21 cellular contexts compared by ENCODE assay signal in genomic region chr19:16218851-16219250, GRCh38. TPM values are rescaled to one million over a fixed set of nuclear protein-coding genes. Genes with fewer than 3 reads are reported as not detected.
A peak's percentile ranks its signal among the peaks of the same experiment; 100 is the strongest.
DNase-seq lines count a peak whose midpoint lies in the region; ATAC-seq and TF ChIP-seq lines count a peak whose summit lies in the region.
"Had no signal": no experiment of that assay in that cellular context is flagged by ENCODE, and none has a peak within 500 bp of the region (broad histone marks: within the 10 kb centered on the region; RNA-seq: fewer than 3 reads in every experiment).

No MANE protein-coding gene starts in this region.

- CTCF ChIA-PET in activated CD8-positive, alpha-beta T cell treated with anti-CD3 and anti-CD28 coated beads for 36 hours (lab: Charles Lee) = interaction anchor here (0.7 to 1.4 kb wide), 3 partner anchors 15 to 164 kb away, joined by 3 to 9 read pairs (median 4); no protein-coding TSS in a partner anchor
- CTCF ChIA-PET in activated CD8-positive, alpha-beta T cell treated with anti-CD3 and anti-CD28 coated beads, Interleukin-2, amount 10 ng/mL, durations not matched to agents 7 days and 5 days (lab: Charles Lee) = interaction anchor here (0.7 to 2.5 kb wide), 4 partner anchors 21 to 177 kb away, joined by 3 to 8 read pairs (median 4); partner anchors contain the start of genes AP1M1 and FAM32A
- CTCF ChIA-PET in CD8-positive, alpha-beta T cell (lab: Charles Lee) = interaction anchor here (0.7 to 1.4 kb wide), 5 partner anchors 9 to 168 kb away, joined by 3 to 4 read pairs (median 4); partner anchors contain the start of gene FAM32A

- intact Hi-C loops in activated CD8-positive, alpha-beta T cell treated with anti-CD3 and anti-CD28 coated beads for 36 hours (cut with micrococcal nuclease) = no loop called here
- intact Hi-C loops in CD8-positive, alpha-beta T cell (cut with DNase I, micrococcal nuclease) = loop anchor here (1.0 to 2.0 kb wide), 2 partner anchors 11 to 18 kb away; no protein-coding TSS in a partner anchor

- no peaks in the 10 kb centered on the region for H3K27me3 Mint-ChIP-seq in activated CD8-positive, alpha-beta T cell treated with anti-CD3 and anti-CD28 coated beads for 36 hours
- no peaks in the 10 kb centered on the region for H3K27me3 Mint-ChIP-seq in activated CD8-positive, alpha-beta T cell treated with anti-CD3 and anti-CD28 coated beads, Interleukin-2, amount 10 ng/mL, durations not matched to agents 7 days and 5 days (ENCODE audit: low read depth)
- H3K27me3 Mint-ChIP-seq in CD8-positive, alpha-beta T cell (ENCODE audit: low read depth) = no peaks in the 10 kb centered on the region

- H3K27ac ChIP-seq in CD8-positive, alpha-beta T cell (ENCODE audit: low read depth, low read length) = no peak overlapping the region
- H3K27ac ChIP-seq in angular gyrus (ENCODE audit: low read depth, low read length) = peak overlapping the region; percentile 34
- H3K27ac ChIP-seq in neutrophil = peak overlapping the region; percentile 33
- H3K27ac ChIP-seq: A549, KMS-11, RWPE1 had no signal

- no peak for ATAC-seq in activated CD8-positive, alpha-beta T cell treated with anti-CD3 and anti-CD28 coated beads for 36 hours
- ATAC-seq in activated CD8-positive, alpha-beta T cell treated with anti-CD3 and anti-CD28 coated beads, Interleukin-2, amount 10 ng/mL, durations not matched to agents 7 days and 5 days = no peak
- no peak for ATAC-seq in CD8-positive, alpha-beta T cell
- ATAC-seq in GM21390 (IDR thresholded peaks at IDR 0.05; ENCODE audit: unreplicated experiment) = no peak
- ATAC-seq: A549 had no signal

- POLR2A ChIA-PET in activated CD8-positive, alpha-beta T cell treated with anti-CD3 and anti-CD28 coated beads for 36 hours (lab: Charles Lee) = interaction anchor here (0.6 to 1.9 kb wide), 3 partner anchors 10 to 117 kb away, joined by 3 to 7 read pairs (median 5); no protein-coding TSS in a partner anchor
- POLR2A ChIA-PET in activated CD8-positive, alpha-beta T cell treated with anti-CD3 and anti-CD28 coated beads, Interleukin-2, amount 10 ng/mL, durations not matched to agents 7 days and 5 days (lab: Charles Lee) = interaction anchor here (1.4 kb wide), 2 partner anchors 12 to 19 kb away, joined by 4 to 7 read pairs; no protein-coding TSS in a partner anchor
- POLR2A ChIA-PET in CD8-positive, alpha-beta T cell (lab: Charles Lee) = interaction anchor here (0.6 to 2.5 kb wide), 10 partner anchors 16 to 382 kb away, joined by 3 to 9 read pairs (median 6); partner anchors contain the start of genes AP1M1 and KLF2

- H3K4me3 Mint-ChIP-seq in activated CD8-positive, alpha-beta T cell treated with anti-CD3 and anti-CD28 coated beads for 36 hours = no peak overlapping the region
- H3K4me3 Mint-ChIP-seq in activated CD8-positive, alpha-beta T cell treated with anti-CD3 and anti-CD28 coated beads, Interleukin-2, amount 10 ng/mL, durations not matched to agents 7 days and 5 days = no peak overlapping the region
- peak overlapping the region; percentile 44 for H3K4me3 Mint-ChIP-seq in CD8-positive, alpha-beta T cell

- no peak for TF ChIP-seq CTCF in activated CD8-positive, alpha-beta T cell treated with anti-CD3 and anti-CD28 coated beads for 36 hours (IDR thresholded peaks at IDR 0.05)
- TF ChIP-seq CTCF in CD8-positive, alpha-beta T cell (IDR thresholded peaks at IDR 0.05) = no peak
- no peak for TF ChIP-seq CTCF in neutrophil (IDR thresholded peaks at IDR 0.05)
- TF ChIP-seq CTCF in GM13976 (IDR thresholded peaks at IDR 0.05; ENCODE audit: borderline replicate concordance, control extremely low read depth, extremely low read depth, insufficient read depth, missing control alignments) = no peak

- H3K4me1 ChIP-seq in CD8-positive, alpha-beta T cell (ENCODE audit: insufficient read depth, low read length) = peaks cover 48% of the 10 kb centered on the region
- no peaks in the 10 kb centered on the region for H3K4me1 ChIP-seq in neutrophil (ENCODE audit: control insufficient read depth in 1 of 2, insufficient read depth in 1 of 2, low read depth in 1 of 2, low read length in 1 of 2)
- H3K4me1 ChIP-seq: A549 had no signal

- peaks cover 23% of the 10 kb centered on the region for H3K9me3 ChIP-seq in CD8-positive, alpha-beta T cell (ENCODE audit: low read length)
- H3K9me3 ChIP-seq in neutrophil = no peaks in the 10 kb centered on the region

- no peak overlapping the region for H3K4me3 ChIP-seq in CD8-positive, alpha-beta T cell (ENCODE audit: low read depth, low read length)
- H3K4me3 ChIP-seq in neutrophil (ENCODE audit: low read depth in 1 of 2, low read length in 1 of 2) = no peak overlapping the region
- H3K4me3 ChIP-seq: A549 had no signal

- peaks cover 82% of the 10 kb centered on the region for H3K36me3 Mint-ChIP-seq in activated CD8-positive, alpha-beta T cell treated with anti-CD3 and anti-CD28 coated beads for 36 hours (ENCODE audit: low read depth)
- peaks cover 86% of the 10 kb centered on the region for H3K36me3 Mint-ChIP-seq in activated CD8-positive, alpha-beta T cell treated with anti-CD3 and anti-CD28 coated beads, Interleukin-2, amount 10 ng/mL, durations not matched to agents 7 days and 5 days (ENCODE audit: low read depth)
- H3K36me3 Mint-ChIP-seq in CD8-positive, alpha-beta T cell = peaks cover 73% of the 10 kb centered on the region

- in situ Hi-C loops in GM13976 (cut with MboI; ENCODE audit: low sequenced_read_pairs, unreplicated experiment) = no loop called here

- no peak for DNase-seq in activated CD8-positive, alpha-beta T cell treated with anti-CD3 and anti-CD28 coated beads for 36 hours
- no peak for DNase-seq in activated CD8-positive, alpha-beta T cell treated with anti-CD3 and anti-CD28 coated beads, Interleukin-2, amount 10 ng/mL, durations not matched to agents 7 days and 5 days
- DNase-seq in CD8-positive, alpha-beta T cell = no peak
- DNase-seq in GM13976 (ENCODE audit: low spot score) = no peak
- no peak for DNase-seq in hepatic stellate cell (ENCODE audit: low spot score)
- DNase-seq: DND-41; GDM1; NCI-H1092 treated with DMSO at 0.1 percent for 48 hours; NCI-H1694; NCI-H2107; NCI-H69; NK-92 treated with Interleukin-12 subunit alpha and Interleukin-12 subunit beta, amount 100 ng/mL, for 24 hours; OCI-M1 had no signal

- peaks cover 37% of the 10 kb centered on the region for H3K36me3 ChIP-seq in CD8-positive, alpha-beta T cell (ENCODE audit: insufficient read depth, low read length)
- peaks cover 58% of the 10 kb centered on the region for H3K36me3 ChIP-seq in neutrophil

- H3K9me3 Mint-ChIP-seq in activated CD8-positive, alpha-beta T cell treated with anti-CD3 and anti-CD28 coated beads for 36 hours = peaks cover 21% of the 10 kb centered on the region
- peaks cover 27% of the 10 kb centered on the region for H3K9me3 Mint-ChIP-seq in activated CD8-positive, alpha-beta T cell treated with anti-CD3 and anti-CD28 coated beads, Interleukin-2, amount 10 ng/mL, durations not matched to agents 7 days and 5 days (ENCODE audit: insufficient read depth)
- peaks cover 16% of the 10 kb centered on the region for H3K9me3 Mint-ChIP-seq in CD8-positive, alpha-beta T cell

- H3K4me1 Mint-ChIP-seq in activated CD8-positive, alpha-beta T cell treated with anti-CD3 and anti-CD28 coated beads for 36 hours (ENCODE audit: low read depth) = peaks cover 45% of the 10 kb centered on the region
- peaks cover 35% of the 10 kb centered on the region for H3K4me1 Mint-ChIP-seq in activated CD8-positive, alpha-beta T cell treated with anti-CD3 and anti-CD28 coated beads, Interleukin-2, amount 10 ng/mL, durations not matched to agents 7 days and 5 days (ENCODE audit: low read depth)
- H3K4me1 Mint-ChIP-seq in CD8-positive, alpha-beta T cell (ENCODE audit: low read depth) = peaks cover 48% of the 10 kb centered on the region

- no peaks in the 10 kb centered on the region for H3K27me3 ChIP-seq in CD8-positive, alpha-beta T cell (ENCODE audit: insufficient read depth, low read length)
- H3K27me3 ChIP-seq in neutrophil = no peaks in the 10 kb centered on the region

- H3K27ac Mint-ChIP-seq in activated CD8-positive, alpha-beta T cell treated with anti-CD3 and anti-CD28 coated beads for 36 hours = peak overlapping the region; percentile 56
- no peak overlapping the region for H3K27ac Mint-ChIP-seq in activated CD8-positive, alpha-beta T cell treated with anti-CD3 and anti-CD28 coated beads, Interleukin-2, amount 10 ng/mL, durations not matched to agents 7 days and 5 days
- H3K27ac Mint-ChIP-seq in CD8-positive, alpha-beta T cell = peak overlapping the region; percentile 95

RNA-seq across cellular contexts. Expression of gene AP1M1, which starts 21.1 kb away (rescaled TPM):
- total RNA-seq in activated CD8-positive, alpha-beta T cell treated with anti-CD3 and anti-CD28 coated beads for 36 hours = 100 to 1,000 TPM in 1 of 2 experiments, 10 to 100 TPM in 1; 99.0 to 108 TPM
- 100 to 1,000 TPM; 184 to 186 TPM for total RNA-seq in activated CD8-positive, alpha-beta T cell treated with anti-CD3 and anti-CD28 coated beads, Interleukin-2, amount 10 ng/mL, durations not matched to agents 7 days and 5 days
- total RNA-seq in CD8-positive, alpha-beta T cell = 10 to 100 TPM; 76.2 to 83.4 TPM

RNA-seq across cellular contexts. Expression of gene FAM32A, which starts 33.6 kb away (rescaled TPM):
- 10 to 100 TPM; 41.7 to 44.7 TPM for total RNA-seq in activated CD8-positive, alpha-beta T cell treated with anti-CD3 and anti-CD28 coated beads for 36 hours
- 10 to 100 TPM; 65.8 to 69.4 TPM for total RNA-seq in activated CD8-positive, alpha-beta T cell treated with anti-CD3 and anti-CD28 coated beads, Interleukin-2, amount 10 ng/mL, durations not matched to agents 7 days and 5 days
- total RNA-seq in CD8-positive, alpha-beta T cell = 10 to 100 TPM; 59.7 to 60.4 TPM

RNA-seq across cellular contexts. Expression of gene CIB3, which starts 45.5 kb away (rescaled TPM):
- not detected for total RNA-seq in activated CD8-positive, alpha-beta T cell treated with anti-CD3 and anti-CD28 coated beads for 36 hours
- not detected for total RNA-seq in activated CD8-positive, alpha-beta T cell treated with anti-CD3 and anti-CD28 coated beads, Interleukin-2, amount 10 ng/mL, durations not matched to agents 7 days and 5 days
- not detected for total RNA-seq in CD8-positive, alpha-beta T cell
- total RNA-seq: H1, MCF 10A had no signal
